In the genomic region with DNA sequence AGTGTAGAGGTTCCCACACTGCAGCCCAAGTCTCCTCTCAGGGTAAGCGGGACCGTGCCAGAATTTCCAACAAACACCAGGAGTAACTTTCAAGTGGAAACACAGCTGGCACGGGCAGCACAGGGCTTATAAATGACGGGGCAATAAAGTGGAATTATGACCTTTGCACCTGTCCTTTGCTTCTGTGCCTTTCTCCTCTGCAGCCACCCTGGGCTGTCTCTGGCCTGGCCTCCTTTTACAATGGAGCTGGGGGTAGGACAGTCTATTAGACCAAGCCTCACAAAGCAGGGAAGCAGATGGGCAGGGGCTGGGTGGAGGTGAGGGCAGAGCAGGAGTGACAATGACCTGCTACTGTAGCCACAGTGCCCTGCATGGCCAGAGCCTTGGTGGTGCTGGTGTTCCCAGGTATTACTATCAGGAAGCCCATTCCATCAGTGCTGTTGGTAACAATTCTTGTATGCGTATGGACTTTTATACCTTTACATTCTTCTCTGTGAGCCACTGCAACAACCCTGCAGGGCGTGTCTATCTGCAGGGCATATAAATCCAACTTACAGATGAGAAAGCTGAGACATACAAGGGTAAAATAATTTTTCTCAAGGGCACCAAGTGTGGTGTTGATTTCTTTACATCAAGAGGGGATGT, we compare ENCODE assay signal across 19 cellular contexts.
"Had no signal": no experiment of that assay in that cellular context is flagged by ENCODE, and none has a peak within 500 bp of the region (broad histone marks: within the 10 kb centered on the region; RNA-seq: fewer than 3 reads in every experiment).

No MANE protein-coding gene starts in this region.

- H3K27ac ChIP-seq: heart left ventricle, left lung, lower lobe of right lung, psoas muscle, sigmoid colon had no signal

- H3K36me3 Mint-ChIP-seq: memory B cell, mesothelial cell of epicardium, naive B cell, type B pancreatic cell had no signal

- H3K9me3 Mint-ChIP-seq: dendritic cell treated with granulocyte-macrophage colony-stimulating factor and Interleukin-4, amounts not matched to agents 40 ng/mL and 50 ng/mL, for 4 days; endodermal cell; memory B cell; nephron; type B pancreatic cell had no signal

- H3K4me1 ChIP-seq: heart left ventricle, left lung, lower lobe of right lung, psoas muscle, sigmoid colon had no signal

- H3K36me3 ChIP-seq: heart left ventricle, left lung, lower lobe of right lung, sigmoid colon had no signal

- H3K4me1 Mint-ChIP-seq: endodermal cell, memory B cell, mesothelial cell of epicardium, naive B cell had no signal

- H3K4me3 Mint-ChIP-seq: dendritic cell treated with granulocyte-macrophage colony-stimulating factor and Interleukin-4, amounts not matched to agents 40 ng/mL and 50 ng/mL, for 4 days; endodermal cell; memory B cell; mesothelial cell of epicardium; naive B cell; nephron; type B pancreatic cell had no signal

- ATAC-seq: heart left ventricle, left lung, lower lobe of right lung, psoas muscle had no signal

- H3K4me2 ChIP-seq: smooth muscle cell had no signal

- H3K27me3 Mint-ChIP-seq: dendritic cell treated with granulocyte-macrophage colony-stimulating factor and Interleukin-4, amounts not matched to agents 40 ng/mL and 50 ng/mL, for 4 days; memory B cell; naive B cell; type B pancreatic cell had no signal

- DNase-seq: effector CD4-positive, alpha-beta T cell; endodermal cell; heart left ventricle; hypothalamus; kidney glomerular epithelial cell; left lung; lower lobe of right lung; naive B cell; psoas muscle; retina; sigmoid colon; stimulated activated CD4-positive, alpha-beta T cell treated with anti-CD3 and anti-CD28 coated beads, Interleukin-2, amount 100 ng/mL, for 48 hours; stimulated activated naive CD4-positive, alpha-beta T cell treated with Interleukin-2 at 50 U/mL for 16 hours had no signal

- H3K4me3 ChIP-seq: heart left ventricle, left lung, lower lobe of right lung, psoas muscle, sigmoid colon, smooth muscle cell had no signal

- H3K27me3 ChIP-seq: heart left ventricle, left lung, sigmoid colon had no signal

- H3K27ac Mint-ChIP-seq: dendritic cell treated with granulocyte-macrophage colony-stimulating factor and Interleukin-4, amounts not matched to agents 40 ng/mL and 50 ng/mL, for 4 days; endodermal cell; memory B cell; mesothelial cell of epicardium; naive B cell; nephron; type B pancreatic cell had no signal

- H3K9me3 ChIP-seq: heart left ventricle, left lung, lower lobe of right lung, psoas muscle, sigmoid colon had no signal
